Comparison of ENCODE assay signal across 14 cellular contexts in the genomic region with DNA sequence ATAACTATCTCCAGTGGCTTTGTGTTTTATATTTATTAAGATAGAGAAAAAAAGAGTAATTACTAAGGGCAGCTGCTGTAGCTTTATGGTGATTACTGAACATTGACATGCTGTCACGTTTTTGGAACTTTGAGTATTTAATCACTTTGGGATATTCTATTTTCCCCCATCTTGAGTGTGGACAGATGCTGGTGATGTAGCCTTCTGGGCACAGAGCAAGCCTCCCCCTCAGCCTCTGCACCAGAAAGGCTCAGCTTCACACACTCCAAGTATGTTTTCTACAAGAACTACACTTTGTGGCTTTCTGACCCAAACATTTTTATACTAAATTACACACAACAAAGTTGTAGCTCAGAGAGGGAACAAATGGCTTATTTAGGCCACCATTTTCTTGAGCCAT. TPM values are rescaled to one million over a fixed set of nuclear protein-coding genes. Genes with fewer than 3 reads are reported as not detected.
DNase-seq lines count a peak whose midpoint lies in the region; ATAC-seq and TF ChIP-seq lines count a peak whose summit lies in the region.
"Had no signal": no experiment of that assay in that cellular context is flagged by ENCODE, and none has a peak within 500 bp of the region (broad histone marks: within the 10 kb centered on the region; RNA-seq: fewer than 3 reads in every experiment).

No MANE protein-coding gene starts in this region.

- peak overlapping the region; percentile 97 for H3K4me3 Mint-ChIP-seq in T-helper 1 cell treated with Interleukin-12 subunit alpha and Interleukin-12 subunit beta and Interleukin-4 antibody, amounts not matched to agents 30 μg/mL and 1 μg/mL, for 36 hours
- peak overlapping the region; percentile 90 for H3K4me3 Mint-ChIP-seq in activated naive CD8-positive, alpha-beta T cell treated with anti-CD3 and anti-CD28 coated beads, Interleukin-2, amount 50 U/mL, for 24 hours

- H3K27ac ChIP-seq in skin epidermis (peak overlapping the region in 13 of 21 experiments; percentile 19 to 80 (median 55)), PC-3 (ENCODE audit: low read length) (no peak overlapping the region)
- H3K27ac ChIP-seq: prostate gland had no signal

- ATAC-seq in activated naive CD8-positive, alpha-beta T cell treated with anti-CD3 and anti-CD28 coated beads, Interleukin-2, amount 50 U/mL, for 24 hours, result no peak
- no peak for ATAC-seq in PC-3
- no peak for ATAC-seq in HG03342 (IDR thresholded peaks at IDR 0.05; ENCODE audit: unreplicated experiment)

- no peak for DNase-seq in T-helper 1 cell
- no peak for DNase-seq in activated naive CD8-positive, alpha-beta T cell treated with anti-CD3 and anti-CD28 coated beads, Interleukin-2, amount 50 U/mL, for 24 hours
- DNase-seq in PC-3, result no peak
- no peak for DNase-seq in GM19238 (ENCODE audit: insufficient read length, low spot score)
- DNase-seq: 8988T; amygdala; DMS153; NCI-H2081; stimulated activated CD4-positive, alpha-beta T cell treated with anti-CD3 and anti-CD28 coated beads, Interleukin-4, amount 100 ng/mL, for 4 hours had no signal

- H3K4me2 ChIP-seq in Loucy (ENCODE audit: low read depth, low read length, poor library complexity, severe bottlenecking), result peak overlapping the region; percentile 99
- H3K4me2 ChIP-seq in PC-3 (ENCODE audit: low read length), result no peak overlapping the region

- H3K36me3 Mint-ChIP-seq in T-helper 1 cell treated with Interleukin-12 subunit alpha and Interleukin-12 subunit beta and Interleukin-4 antibody, amounts not matched to agents 30 μg/mL and 1 μg/mL, for 36 hours (ENCODE audit: low read depth), result peaks cover 18% of the 10 kb centered on the region
- no peaks in the 10 kb centered on the region for H3K36me3 Mint-ChIP-seq in activated naive CD8-positive, alpha-beta T cell treated with anti-CD3 and anti-CD28 coated beads, Interleukin-2, amount 50 U/mL, for 24 hours (ENCODE audit: low read depth)

- H3K9ac ChIP-seq in Loucy (ENCODE audit: low read depth, low read length, poor library complexity, severe bottlenecking), result peak overlapping the region; percentile 89
- H3K9ac ChIP-seq in PC-3 (ENCODE audit: low read length), result no peak overlapping the region

- H3F3A ChIP-seq in Loucy (ENCODE audit: low read depth) (peaks cover 20% of the 10 kb centered on the region), PC-3 (ENCODE audit: low read length, unreplicated experiment) (peaks cover 4% of the 10 kb centered on the region)

- H3K79me2 ChIP-seq in Loucy (ENCODE audit: insufficient read depth, low read length) (peaks cover 53% of the 10 kb centered on the region), PC-3 (ENCODE audit: low read length) (no peaks in the 10 kb centered on the region)

- intact Hi-C loops in PC-3 (cut with micrococcal nuclease), result no loop called here

- POLR2A ChIA-PET in PC-3 (lab: Charles Lee; ENCODE audit: unreplicated experiment), result no interaction called here

- no peak for TF ChIP-seq CTCF in Loucy (conservative IDR thresholded peaks at IDR 0.05; ENCODE audit: low read length)
- no peak for TF ChIP-seq CTCF in PC-3 (conservative IDR thresholded peaks at IDR 0.05; ENCODE audit: low read depth, low read length)

- H3K4me3 ChIP-seq in Loucy (ENCODE audit: low read length, poor library complexity, severe bottlenecking) (peak overlapping the region; percentile 80), skin epidermis (peak overlapping the region in 6 of 7 experiments; percentile 3 to 26 (median 16)), PC-3 (ENCODE audit: low read length) (no peak overlapping the region)
- H3K4me3 ChIP-seq: prostate gland had no signal

- H3K27ac Mint-ChIP-seq in T-helper 1 cell treated with Interleukin-12 subunit alpha and Interleukin-12 subunit beta and Interleukin-4 antibody, amounts not matched to agents 30 μg/mL and 1 μg/mL, for 36 hours, result peak overlapping the region; percentile 96
- peak overlapping the region; percentile 94 for H3K27ac Mint-ChIP-seq in activated naive CD8-positive, alpha-beta T cell treated with anti-CD3 and anti-CD28 coated beads, Interleukin-2, amount 50 U/mL, for 24 hours

- H2AFZ ChIP-seq in Loucy (ENCODE audit: low read length) (no peak overlapping the region), PC-3 (ENCODE audit: low read length) (no peak overlapping the region)

- H4K20me1 ChIP-seq in Loucy (ENCODE audit: insufficient read depth, low read length, poor library complexity, severe bottlenecking), result no peaks in the 10 kb centered on the region
- no peaks in the 10 kb centered on the region for H4K20me1 ChIP-seq in PC-3 (ENCODE audit: low read length)

- H3K9me3 ChIP-seq in Loucy (ENCODE audit: insufficient read depth, low read depth, low read length) (no peaks in the 10 kb centered on the region), PC-3 (ENCODE audit: low read length) (no peaks in the 10 kb centered on the region)
- H3K9me3 ChIP-seq: prostate gland had no signal

- H3K36me3 ChIP-seq in Loucy (ENCODE audit: insufficient read depth, low read length) (no peaks in the 10 kb centered on the region), PC-3 (ENCODE audit: low read depth, low read length) (no peaks in the 10 kb centered on the region)
- H3K36me3 ChIP-seq: prostate gland had no signal

- H3K4me1 ChIP-seq in Loucy (ENCODE audit: insufficient read depth, low read length, poor library complexity, severe bottlenecking), result peaks cover 61% of the 10 kb centered on the region
- peaks cover 24% of the 10 kb centered on the region for H3K4me1 ChIP-seq in PC-3 (ENCODE audit: insufficient read depth, low read length)
- H3K4me1 ChIP-seq: prostate gland had no signal

- BruUV-seq in PC-3 (replicated peaks; lab: Mats Ljungman, UMichigan), result no TSS peak

- H3K9me3 Mint-ChIP-seq in T-helper 1 cell treated with Interleukin-12 subunit alpha and Interleukin-12 subunit beta and Interleukin-4 antibody, amounts not matched to agents 30 μg/mL and 1 μg/mL, for 36 hours, result no peaks in the 10 kb centered on the region
- H3K9me3 Mint-ChIP-seq in activated naive CD8-positive, alpha-beta T cell treated with anti-CD3 and anti-CD28 coated beads, Interleukin-2, amount 50 U/mL, for 24 hours, result no peaks in the 10 kb centered on the region

- no peaks in the 10 kb centered on the region for H3K9me2 ChIP-seq in Loucy (replicated peaks; ENCODE audit: low read depth, low read length)
- H3K9me2 ChIP-seq in PC-3 (replicated peaks; ENCODE audit: low read length), result no peaks in the 10 kb centered on the region

- peaks cover 61% of the 10 kb centered on the region for H3K4me1 Mint-ChIP-seq in T-helper 1 cell treated with Interleukin-12 subunit alpha and Interleukin-12 subunit beta and Interleukin-4 antibody, amounts not matched to agents 30 μg/mL and 1 μg/mL, for 36 hours (ENCODE audit: low read depth)
- peaks cover 73% of the 10 kb centered on the region for H3K4me1 Mint-ChIP-seq in activated naive CD8-positive, alpha-beta T cell treated with anti-CD3 and anti-CD28 coated beads, Interleukin-2, amount 50 U/mL, for 24 hours

- CTCF ChIA-PET in PC-3 (lab: Charles Lee), result interaction anchor here (0.5 kb wide), 1 partner anchor 58 kb away, joined by 3 read pairs; no protein-coding TSS in a partner anchor

- no peaks in the 10 kb centered on the region for H3K27me3 ChIP-seq in Loucy (ENCODE audit: insufficient read depth, low read length, poor library complexity, severe bottlenecking)
- no peaks in the 10 kb centered on the region for H3K27me3 ChIP-seq in PC-3 (ENCODE audit: low read length)

- H3K27me3 Mint-ChIP-seq in T-helper 1 cell treated with Interleukin-12 subunit alpha and Interleukin-12 subunit beta and Interleukin-4 antibody, amounts not matched to agents 30 μg/mL and 1 μg/mL, for 36 hours (ENCODE audit: low read depth), result no peaks in the 10 kb centered on the region
- H3K27me3 Mint-ChIP-seq in activated naive CD8-positive, alpha-beta T cell treated with anti-CD3 and anti-CD28 coated beads, Interleukin-2, amount 50 U/mL, for 24 hours, result peaks cover 2% of the 10 kb centered on the region

RNA-seq across cellular contexts. Expression of gene ALOX5AP, which starts 1.1 kb away (rescaled TPM):
- total RNA-seq in PC-3 (2014; rRNA removed), result not detected in 2 replicates
